In genomic region chr5:1090538-1090937, GRCh38 we compare ENCODE assay signal across 22 cellular contexts. TPM values are rescaled to one million over a fixed set of nuclear protein-coding genes. Genes with fewer than 3 reads are reported as not detected.
DNase-seq lines count a peak whose midpoint lies in the region; ATAC-seq and TF ChIP-seq lines count a peak whose summit lies in the region.
"Had no signal": no experiment of that assay in that cellular context is flagged by ENCODE, and none has a peak within 500 bp of the region (broad histone marks: within the 10 kb centered on the region; RNA-seq: fewer than 3 reads in every experiment).

No MANE protein-coding gene starts in this region.

- H3K9me3 ChIP-seq in PC-3 (ENCODE audit: low read length): no peaks in the 10 kb centered on the region
- H3K9me3 ChIP-seq: breast epithelium, HAP-1, thoracic aorta had no signal

- ATAC-seq in PC-3: peak; percentile 58; the same call in 1 of the 2 replicates
- peak; percentile 11 for ATAC-seq in left lobe of liver
- no peak for ATAC-seq in GM21576 (IDR thresholded peaks at IDR 0.05; ENCODE audit: unreplicated experiment)
- ATAC-seq: naive thymus-derived CD8-positive, alpha-beta T cell had no signal

- H3K79me2 ChIP-seq in PC-3 (ENCODE audit: low read length): no peaks in the 10 kb centered on the region

- H3K36me3 ChIP-seq in PC-3 (ENCODE audit: low read depth, low read length): peaks cover 23% of the 10 kb centered on the region; the same call in 1 of the 2 replicates
- H3K36me3 ChIP-seq: HAP-1 had no signal

- intact Hi-C loops in PC-3 (cut with micrococcal nuclease): no loop called here

- in situ Hi-C loops in ACHN (cut with HindIII; ENCODE audit: low pct_ligation_motif_present, low pct_unique_long_range_greater_than_20kb, low sequenced_read_pairs): no loop called here

- H3F3A ChIP-seq in PC-3 (ENCODE audit: low read length, unreplicated experiment): no peaks in the 10 kb centered on the region

- BruUV-seq in PC-3 (replicated peaks; lab: Mats Ljungman, UMichigan): no TSS peak

- CTCF ChIA-PET in PC-3 (lab: Charles Lee): no interaction called here

- no peaks in the 10 kb centered on the region for H3K27me3 ChIP-seq in PC-3 (ENCODE audit: low read length)
- H3K27me3 ChIP-seq: breast epithelium had no signal

- TF ChIP-seq CTCF in PC-3 (conservative IDR thresholded peaks at IDR 0.05; ENCODE audit: low read depth, low read length) (no peak), fibroblast of mammary gland (conservative IDR thresholded peaks at IDR 0.05; ENCODE audit: control insufficient read depth, insufficient read depth, low read depth, low read length) (no peak)

- 0 out of 2 replicates have a peak, but pooled peaks cover 10% of the 10 kb centered on the region for H4K20me1 ChIP-seq in PC-3 (ENCODE audit: low read length)

- POLR2A ChIA-PET in PC-3 (lab: Charles Lee; ENCODE audit: unreplicated experiment): no interaction called here

- H3K4me3 ChIP-seq in PC-3 (ENCODE audit: low read length) (no peak overlapping the region), fibroblast of mammary gland (ENCODE audit: control insufficient read depth, low read depth, low read length) (no peak overlapping the region)
- H3K4me3 ChIP-seq: breast epithelium, HAP-1, SK-N-MC, thoracic aorta had no signal

- H3K4me2 ChIP-seq in PC-3 (ENCODE audit: low read length): no peak overlapping the region

- DNase-seq in ACHN (peak; percentile 5), PC-3 (peak; percentile 31), fibroblast of mammary gland (ENCODE audit: low read depth) (peak; percentile 8), left lobe of liver (ENCODE audit: low spot score) (no peak), NCI-H526 (lab: John Stamatoyannopoulos, UW) (no peak), DMS153 treated with DMSO at 0.1 percent for 48 hours (lab: John Stamatoyannopoulos, UW; ENCODE audit: unreplicated experiment) (no peak), mucosa of gallbladder (ENCODE audit: low spot score) (no peak)
- DNase-seq: activated CD4-positive, CD25-positive, alpha-beta regulatory T cell treated with anti-CD3 and anti-CD28 coated beads, Interleukin-2, amount 50 U/mL, for 72 hours; activated naive CD8-positive, alpha-beta T cell treated with anti-CD3 and anti-CD28 coated beads, Interleukin-2, amount 10 ng/mL, durations not matched to agents 7 days and 5 days; CD4-positive, alpha-beta T cell; naive thymus-derived CD8-positive, alpha-beta T cell; NCI-H1436; NCI-H748 treated with DMSO at 0.1 percent for 48 hours; OCI-M1; stimulated activated CD4-positive, alpha-beta T cell treated with anti-CD3 and anti-CD28 coated beads, Interleukin-12 subunit alpha, Interleukin-12 subunit beta, amount 100 ng/mL, for 4 hours; T1000 had no signal

- H3K27ac ChIP-seq in PC-3 (ENCODE audit: low read length): no peak overlapping the region
- H3K27ac ChIP-seq: breast epithelium, epithelial cell of prostate, SK-N-MC, thoracic aorta had no signal

- no peak overlapping the region for H3K9ac ChIP-seq in PC-3 (ENCODE audit: low read length)

- H2AFZ ChIP-seq in PC-3 (ENCODE audit: low read length): no peak overlapping the region

- no peaks in the 10 kb centered on the region for H3K9me2 ChIP-seq in PC-3 (replicated peaks; ENCODE audit: low read length)

- H3K4me1 ChIP-seq in PC-3 (ENCODE audit: insufficient read depth, low read length): no peaks in the 10 kb centered on the region
- H3K4me1 ChIP-seq: breast epithelium, HAP-1 had no signal

RNA-seq across cellular contexts. Expression of gene SLC12A7, which starts 21.3 kb away (rescaled TPM):
- total RNA-seq in PC-3 (2014; rRNA removed) (48.2 and 58.3 TPM in 2 replicates), left lobe of liver (56.5 TPM), mucosa of gallbladder (344 TPM)

Comparison
In these comparisons a context has a peak if more than half of its experiments do, and no peak if none do; other contexts are left out.
1. DNase-seq: peak in ACHN (single experiment), PC-3 (single experiment) and fibroblast of mammary gland (single experiment); none in left lobe of liver (single experiment), NCI-H526 (0 of 2), DMS153 treated with DMSO at 0.1 percent for 48 hours (single experiment) and mucosa of gallbladder (single experiment).